Comparison of ENCODE assay signal across 1 cellular context in the genomic region with DNA sequence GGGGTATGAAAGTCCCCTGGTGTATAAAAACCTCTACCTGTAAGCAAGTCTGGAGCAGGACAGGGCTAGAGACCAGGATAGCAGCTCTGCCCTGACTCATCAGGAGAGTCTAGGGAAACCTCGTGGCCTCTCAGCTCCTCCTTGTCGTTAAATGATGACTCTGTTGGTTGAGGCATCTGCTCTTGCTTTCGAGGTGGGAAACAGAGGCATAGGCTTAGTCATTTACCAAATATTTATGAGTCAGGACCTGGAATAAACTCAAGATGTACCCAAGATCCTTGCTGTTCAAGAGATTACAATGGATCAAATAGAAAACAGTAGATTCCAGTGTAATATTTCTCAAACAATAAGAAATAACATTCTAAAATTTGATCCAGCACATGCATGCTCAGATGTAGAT.
TF ChIP-seq lines count a peak whose summit lies in the region.

No MANE protein-coding gene starts in this region.

TF ChIP-seq in A549, 52 proteins besides CTCF, POLR2A, EP300 and RAD21 (continued from another document):
- no peak for TF ChIP-seq BHLHE40 (IDR thresholded peaks at IDR 0.05; ENCODE audit: low read depth, low read length)
- TF ChIP-seq, protein P1, sequence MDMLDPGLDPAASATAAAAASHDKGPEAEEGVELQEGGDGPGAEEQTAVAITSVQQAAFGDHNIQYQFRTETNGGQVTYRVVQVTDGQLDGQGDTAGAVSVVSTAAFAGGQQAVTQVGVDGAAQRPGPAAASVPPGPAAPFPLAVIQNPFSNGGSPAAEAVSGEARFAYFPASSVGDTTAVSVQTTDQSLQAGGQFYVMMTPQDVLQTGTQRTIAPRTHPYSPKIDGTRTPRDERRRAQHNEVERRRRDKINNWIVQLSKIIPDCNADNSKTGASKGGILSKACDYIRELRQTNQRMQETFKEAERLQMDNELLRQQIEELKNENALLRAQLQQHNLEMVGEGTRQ (IDR thresholded peaks at IDR 0.05), result peak; percentile 49
- peak; percentile 90 for TF ChIP-seq JUNB (IDR thresholded peaks at IDR 0.05)
- TF ChIP-seq GATA3 (IDR thresholded peaks at IDR 0.05; ENCODE audit: borderline replicate concordance), result peak; percentile 33; the same call in 1 of the 2 replicates
- TF ChIP-seq MAZ (IDR thresholded peaks at IDR 0.05; ENCODE audit: borderline replicate concordance, low read depth, low read length), result no peak
- TF ChIP-seq JUN (IDR thresholded peaks at IDR 0.05), result peak; percentile 55 to 56; a peak in 3 of 5 replicates
- TF ChIP-seq MAFK (IDR thresholded peaks at IDR 0.05; ENCODE audit: partially characterized antibody), result peak; percentile 88
- no peak for TF ChIP-seq NFE2L2 (conservative IDR thresholded peaks at IDR 0.05; ENCODE audit: low read length)
- no peak for TF ChIP-seq EHF (CRISPR knock-in tag; IDR thresholded peaks at IDR 0.05)
- TF ChIP-seq KDM1A (IDR thresholded peaks at IDR 0.05; ENCODE audit: low read depth), result no peak
- no peak for TF ChIP-seq FOSB (CRISPR knock-in tag; IDR thresholded peaks at IDR 0.05)
- 0 out of 3 replicates have a peak, but pooled peaks have one; percentile 47 for TF ChIP-seq BCL3 (IDR thresholded peaks at IDR 0.05)
- peak; percentile 97 for TF ChIP-seq MAX (IDR thresholded peaks at IDR 0.05)
- TF ChIP-seq HOXB5 (CRISPR knock-in tag; IDR thresholded peaks at IDR 0.05), result 0 out of 2 replicates have a peak, but pooled peaks have one; percentile 58
- TF ChIP-seq HES2 (IDR thresholded peaks at IDR 0.05), result no peak
- TF ChIP-seq HOXB13 (CRISPR knock-in tag; IDR thresholded peaks at IDR 0.05; ENCODE audit: low read depth), result no peak
- TF ChIP-seq MYC (IDR thresholded peaks at IDR 0.05; ENCODE audit: borderline replicate concordance, low read length), result peak; percentile 84; the same call in 1 of the 2 replicates
- TF ChIP-seq, protein P2, sequence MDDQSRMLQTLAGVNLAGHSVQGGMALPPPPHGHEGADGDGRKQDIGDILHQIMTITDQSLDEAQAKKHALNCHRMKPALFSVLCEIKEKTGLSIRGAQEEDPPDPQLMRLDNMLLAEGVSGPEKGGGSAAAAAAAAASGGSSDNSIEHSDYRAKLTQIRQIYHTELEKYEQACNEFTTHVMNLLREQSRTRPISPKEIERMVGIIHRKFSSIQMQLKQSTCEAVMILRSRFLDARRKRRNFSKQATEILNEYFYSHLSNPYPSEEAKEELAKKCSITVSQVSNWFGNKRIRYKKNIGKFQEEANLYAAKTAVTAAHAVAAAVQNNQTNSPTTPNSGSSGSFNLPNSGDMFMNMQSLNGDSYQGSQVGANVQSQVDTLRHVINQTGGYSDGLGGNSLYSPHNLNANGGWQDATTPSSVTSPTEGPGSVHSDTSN (IDR thresholded peaks at IDR 0.05), result no peak
- no peak for TF ChIP-seq ZNF302 (CRISPR knock-in tag; IDR thresholded peaks at IDR 0.05)
- TF ChIP-seq, protein P3, sequence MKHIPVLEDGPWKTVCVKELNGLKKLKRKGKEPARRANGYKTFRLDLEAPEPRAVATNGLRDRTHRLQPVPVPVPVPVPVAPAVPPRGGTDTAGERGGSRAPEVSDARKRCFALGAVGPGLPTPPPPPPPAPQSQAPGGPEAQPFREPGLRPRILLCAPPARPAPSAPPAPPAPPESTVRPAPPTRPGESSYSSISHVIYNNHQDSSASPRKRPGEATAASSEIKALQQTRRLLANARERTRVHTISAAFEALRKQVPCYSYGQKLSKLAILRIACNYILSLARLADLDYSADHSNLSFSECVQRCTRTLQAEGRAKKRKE (CRISPR knock-in tag; IDR thresholded peaks at IDR 0.05; ENCODE audit: low read depth), result peak; percentile 79; the same call in 1 of the 2 replicates
